In the genomic region with DNA sequence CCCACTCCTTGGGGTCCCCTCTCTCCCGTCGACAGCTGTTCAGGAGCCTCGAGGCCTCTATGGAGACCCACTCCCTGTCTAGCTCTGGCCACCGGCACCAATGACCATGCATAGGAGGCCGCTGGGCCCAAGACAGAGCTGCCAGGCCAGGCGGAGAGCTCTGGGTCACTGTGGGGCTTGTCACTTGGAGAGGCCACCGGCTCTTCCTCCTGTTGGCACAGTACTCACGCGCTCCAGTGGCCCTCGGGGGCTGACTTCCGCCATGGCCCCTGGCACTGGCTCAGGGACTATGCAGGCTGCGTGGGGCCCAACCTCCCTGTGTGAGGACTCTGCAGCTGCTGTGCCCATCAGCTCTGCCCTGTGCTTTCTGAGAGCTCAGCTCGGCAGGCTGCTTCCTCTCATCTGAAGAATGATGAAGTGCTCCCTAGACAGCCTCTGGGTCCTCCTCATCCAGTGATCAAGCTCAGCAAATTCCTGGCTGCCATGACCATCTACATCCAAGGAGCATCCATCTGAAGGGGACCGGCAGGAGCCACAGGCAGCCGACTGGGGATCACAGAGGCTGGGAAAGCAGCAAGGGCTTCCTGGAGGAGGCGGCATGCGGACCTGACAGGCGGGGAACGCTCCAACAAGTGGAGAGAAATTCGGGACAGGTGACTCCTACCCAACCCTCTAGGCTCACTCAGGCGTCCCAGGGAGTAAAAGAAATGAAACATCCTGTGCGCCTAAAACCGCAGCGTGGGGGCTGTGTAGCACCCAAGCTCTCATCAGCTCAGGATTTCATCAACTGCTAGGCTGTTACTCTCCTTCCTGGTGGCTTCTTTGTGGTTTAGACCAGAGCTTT, we compare ENCODE assay signal across 27 cellular contexts. TPM values are rescaled to one million over a fixed set of nuclear protein-coding genes. Genes with fewer than 3 reads are reported as not detected.
DNase-seq lines count a peak whose midpoint lies in the region; ATAC-seq and TF ChIP-seq lines count a peak whose summit lies in the region.
"Had no signal": no experiment of that assay in that cellular context is flagged by ENCODE, and none has a peak within 500 bp of the region (broad histone marks: within the 10 kb centered on the region; RNA-seq: fewer than 3 reads in every experiment).

No MANE protein-coding gene starts in this region.

- no peak for TF ChIP-seq CTCF in HL-60 (IDR thresholded peaks at IDR 0.05; ENCODE audit: insufficient read depth, low read length)
- no peak for TF ChIP-seq CTCF in foreskin keratinocyte (conservative IDR thresholded peaks at IDR 0.05)

- ATAC-seq in foreskin keratinocyte = no peak
- ATAC-seq: activated naive CD4-positive, alpha-beta T cell treated with anti-CD3 and anti-CD28 coated beads, Interleukin-2, amount 50 U/mL, for 72 hours; activated T-helper 17 cell treated with anti-CD3 and anti-CD28 coated beads, Interleukin-2, amount 50 U/mL, for 72 hours; left lobe of liver; sciatic nerve; stimulated activated memory B cell treated with anti-CD40 and anti-IgM and Interleukin-4, amounts not matched to agents 10 μg/mL and 1 μg/mL and 100 μg/mL, for 72 hours had no signal

- H3K27ac ChIP-seq in HL-60 (replicated peaks) = peak overlapping the region; percentile 97
- H3K27ac ChIP-seq in foreskin keratinocyte = no peak overlapping the region
- H3K27ac ChIP-seq: breast epithelium, RWPE1, SK-N-MC had no signal

- no peaks in the 10 kb centered on the region for H3K4me1 ChIP-seq in foreskin keratinocyte
- H3K4me1 ChIP-seq: breast epithelium had no signal

- peak; percentile 47 to 89 for DNase-seq in HL-60 (ENCODE audit: low read depth in 1 of 2, low spot score in 1 of 2)
- DNase-seq in SIG-M5 treated with dmso at 0.1 percent for 504 hours (lab: John Stamatoyannopoulos, UW; ENCODE audit: unreplicated experiment) = peak; percentile 75
- peak; percentile 34 for DNase-seq in putamen (ENCODE audit: low spot score)
- DNase-seq in foreskin keratinocyte = no peak
- no peak for DNase-seq in ACHN
- DNase-seq: activated CD4-positive, alpha-beta memory T cell treated with anti-CD3 and anti-CD28 coated beads, Interleukin-2, amount 10 ng/mL, durations not matched to agents 7 days and 5 days; activated CD4-positive, alpha-beta T cell treated with anti-CD3 and anti-CD28 coated beads for 1 hour; activated CD8-positive, alpha-beta memory T cell treated with anti-CD3 and anti-CD28 coated beads, Interleukin-2, amount 50 U/mL, for 48 hours; CD8-positive, alpha-beta memory T cell; H7; IMR-90; NCI-H2029 treated with DMSO at 0.1 percent for 48 hours; stimulated activated CD4-positive, alpha-beta T cell treated with anti-CD3 and anti-CD28 coated beads, Interleukin-4, amount 100 ng/mL, for 4 hours; substantia nigra; T-helper 2 cell had no signal

- in situ Hi-C loops in ACHN (cut with HindIII; ENCODE audit: low pct_ligation_motif_present, low pct_unique_long_range_greater_than_20kb, low sequenced_read_pairs) = no loop called here

- peak overlapping the region; percentile 1; the same call in 1 of the 2 replicates for H3K4me3 ChIP-seq in HL-60 (replicated peaks; ENCODE audit: insufficient read depth, low read length)
- H3K4me3 ChIP-seq: breast epithelium, SK-N-MC had no signal

- H3K27me3 ChIP-seq in HL-60 (ENCODE audit: insufficient read depth, poor library complexity, severe bottlenecking) (no peaks in the 10 kb centered on the region), foreskin keratinocyte (no peaks in the 10 kb centered on the region)
- H3K27me3 ChIP-seq: breast epithelium had no signal

RNA-seq across cellular contexts. Expression of gene GALNS, which starts 16.8 kb away (rescaled TPM):
- total RNA-seq in foreskin keratinocyte = 15.9 and 16.7 TPM in 2 replicates
- 15.5 and 18.0 TPM in 2 replicates for polyA plus RNA-seq in foreskin keratinocyte

RNA-seq across cellular contexts. Expression of gene TRAPPC2L, which starts 17.0 kb away (rescaled TPM):
- 61.8 and 62.2 TPM in 2 replicates for total RNA-seq in foreskin keratinocyte
- 105 and 118 TPM in 2 replicates for polyA plus RNA-seq in foreskin keratinocyte

RNA-seq across cellular contexts. Expression of gene PABPN1L, which starts 26.5 kb away (rescaled TPM):
- total RNA-seq in foreskin keratinocyte = not detected in 2 replicates
- polyA plus RNA-seq in foreskin keratinocyte = not detected in 2 replicates
- total RNA-seq: activated CD4-positive, alpha-beta memory T cell treated with anti-CD3 and anti-CD28 coated beads, Interleukin-2, amount 10 ng/mL, durations not matched to agents 7 days and 5 days; activated naive CD4-positive, alpha-beta T cell treated with anti-CD3 and anti-CD28 coated beads, Interleukin-2, amount 50 U/mL, for 72 hours; activated T-helper 17 cell treated with anti-CD3 and anti-CD28 coated beads, Interleukin-2, amount 50 U/mL, for 72 hours; breast epithelium; CD8-positive, alpha-beta memory T cell; G401; glomerular endothelial cell; H7; IMR-90; neural crest cell; sciatic nerve; ureter had no signal
- polyA plus RNA-seq: CD8-positive, alpha-beta memory T cell; IMR-90 had no signal

RNA-seq across cellular contexts. Expression of gene APRT, which starts 28.2 kb away (rescaled TPM):
- total RNA-seq in foreskin keratinocyte = 174 and 188 TPM in 2 replicates
- polyA plus RNA-seq in foreskin keratinocyte = 312 and 330 TPM in 2 replicates

RNA-seq across cellular contexts. Expression of gene CDT1, which starts 36.4 kb away (rescaled TPM):
- 24.1 and 26.3 TPM in 2 replicates for total RNA-seq in foreskin keratinocyte
- 27.5 and 27.9 TPM in 2 replicates for polyA plus RNA-seq in foreskin keratinocyte

Comparison
In these comparisons a context has a peak if more than half of its experiments do, and no peak if none do; other contexts are left out.
1. DNase-seq: peak in HL-60 (2 of 2), SIG-M5 treated with dmso at 0.1 percent for 504 hours (single experiment) and putamen (single experiment); none in foreskin keratinocyte (0 of 2) and ACHN (single experiment).